ENCODE assay signal across 9 cellular contexts in genomic region chr11:79160786-79161403, GRCh38.
DNase-seq lines count a peak whose midpoint lies in the region; ATAC-seq and TF ChIP-seq lines count a peak whose summit lies in the region.
"Had no signal": no experiment of that assay in that cellular context is flagged by ENCODE, and none has a peak within 500 bp of the region (broad histone marks: within the 10 kb centered on the region; RNA-seq: fewer than 3 reads in every experiment).

No MANE protein-coding gene starts in this region.

- no peak overlapping the region for H3K18ac ChIP-seq in mesenchymal stem cell (ENCODE audit: low read depth in 1 of 2, low read length in 2 of 2)

- peaks cover 1% of the 10 kb centered on the region; the same call in 1 of the 2 replicates for H3K27me3 ChIP-seq in Caco-2 (replicated peaks; ENCODE audit: control insufficient read depth, insufficient read depth, low read length)
- peaks cover 4% of the 10 kb centered on the region; the same call in 1 of the 2 replicates for H3K27me3 ChIP-seq in HCT116 (ENCODE audit: insufficient read depth, low read length)
- H3K27me3 ChIP-seq in mesenchymal stem cell (ENCODE audit: control insufficient read depth in 1 of 2, insufficient read depth in 1 of 2, low read length in 2 of 2) = no peaks in the 10 kb centered on the region
- H3K27me3 ChIP-seq in ovary = no peaks in the 10 kb centered on the region

- WGBS in mesenchymal stem cell = 81% methylated on average over 4 of the region's 5 CpGs
- WGBS in ovary, 3 donors = 81 to 90% (median 82%) methylated on average over 5 of the region's 5 CpGs

- H2BK15ac ChIP-seq in mesenchymal stem cell (ENCODE audit: low read depth, poor library complexity, severe bottlenecking) = no peak overlapping the region

- BruUV-seq in Caco-2 (replicated peaks; lab: Mats Ljungman, UMichigan) = no TSS peak
- BruUV-seq in HCT116 (replicated peaks; lab: Mats Ljungman, UMichigan) = no TSS peak

- H2BK12ac ChIP-seq in mesenchymal stem cell (ENCODE audit: low read length in 2 of 2) = no peak overlapping the region

- no peak overlapping the region for H2AK5ac ChIP-seq in mesenchymal stem cell (ENCODE audit: low read length, severe bottlenecking)

- H3K79me2 ChIP-seq in HCT116 (ENCODE audit: insufficient read depth, low read length) = no peaks in the 10 kb centered on the region

- no peaks in the 10 kb centered on the region for H4K20me1 ChIP-seq in HCT116 (ENCODE audit: insufficient read depth)

- CTCF ChIA-PET in Caco-2 (lab: Charles Lee) (interaction anchor here (1.8 kb wide), 1 partner anchor 98 kb away, joined by 6 read pairs; no protein-coding TSS in a partner anchor), HCT116 (lab: Charles Lee) (interaction anchor here (1.1 kb wide), 1 partner anchor 21 kb away, joined by 3 read pairs; no protein-coding TSS in a partner anchor)

- intact Hi-C loops in Caco-2 (cut with micrococcal nuclease; ENCODE audit: unreplicated experiment) = loop anchor here (1.0 kb wide), 2 partner anchors 98 to 323 kb away; no protein-coding TSS in a partner anchor
- intact Hi-C loops in HCT116 (cut with micrococcal nuclease) = loop anchor here (2.0 kb wide), 1 partner anchor 516 kb away; no protein-coding TSS in a partner anchor
- intact Hi-C loops in ovary (cut with DNase I) = no loop called here

- TF ChIP-seq POLR2A in HCT116 (IDR thresholded peaks at IDR 0.05; ENCODE audit: borderline replicate concordance, extremely low read depth, insufficient read depth, insufficient read length) (no peak), ovary (IDR thresholded peaks at IDR 0.05) (no peak)

- peaks cover 10% of the 10 kb centered on the region for H3K27me3 Mint-ChIP-seq in Caco-2 (ENCODE audit: insufficient read depth, unreplicated experiment)
- no peaks in the 10 kb centered on the region for H3K27me3 Mint-ChIP-seq in effector memory CD8-positive, alpha-beta T cell

- TF ChIP-seq CTCF in Caco-2 (IDR thresholded peaks at IDR 0.05; ENCODE audit: insufficient read depth in 1 of 2, low read depth in 1 of 2, low read length in 1 of 2, severe bottlenecking in 1 of 2, unreplicated experiment in 1 of 2) (peak; percentile 57 to 85), HCT116 (IDR thresholded peaks at IDR 0.05 in 2 of 3, conservative IDR thresholded peaks at IDR 0.05 in 1 of 3; ENCODE audit: borderline replicate concordance in 1 of 3, insufficient read depth in 1 of 3, low read depth in 2 of 3, low read length in 2 of 3) (peak in 2 of 3 experiments; percentile 23 to 26; a peak in 1 of 6 replicates), ovary (IDR thresholded peaks at IDR 0.05) (no peak)

- H3K4me3 ChIP-seq in Caco-2 (ENCODE audit: low read depth, low read length) = no peak overlapping the region
- no peak overlapping the region for H3K4me3 ChIP-seq in HCT116 (replicated peaks in 1 of 2; ENCODE audit: low read depth in 1 of 2, low read length in 2 of 2)
- H3K4me3 ChIP-seq in mesenchymal stem cell (ENCODE audit: insufficient read depth in 1 of 2, low read depth in 1 of 2, low read length in 2 of 2) = no peak overlapping the region
- no peak overlapping the region for H3K4me3 ChIP-seq in ovary
- H3K4me3 ChIP-seq: SK-N-MC had no signal

- H3K9me3 ChIP-seq in Caco-2 (no peaks in the 10 kb centered on the region), HCT116 (ENCODE audit: control insufficient read depth in 1 of 2, insufficient read depth in 1 of 2, low read depth in 1 of 2, low read length in 2 of 2) (no peaks in the 10 kb centered on the region), mesenchymal stem cell (ENCODE audit: control insufficient read depth, low read length) (no peaks in the 10 kb centered on the region), ovary (no peaks in the 10 kb centered on the region)

- no peak overlapping the region for H3K27ac Mint-ChIP-seq in Caco-2 (ENCODE audit: unreplicated experiment)
- H3K27ac Mint-ChIP-seq in effector memory CD8-positive, alpha-beta T cell = no peak overlapping the region

- no peak overlapping the region for H3K4me2 ChIP-seq in HCT116 (ENCODE audit: low read length)
- no peak overlapping the region for H3K4me2 ChIP-seq in mesenchymal stem cell (ENCODE audit: low read length, poor library complexity, severe bottlenecking)

- POLR2A ChIA-PET in Caco-2 (lab: Charles Lee) = no interaction called here
- POLR2A ChIA-PET in HCT116 (lab: Charles Lee) = no interaction called here

- H2BK5ac ChIP-seq in mesenchymal stem cell (ENCODE audit: low read depth, low read length, poor library complexity, severe bottlenecking) = no peak overlapping the region

- no peaks in the 10 kb centered on the region for H3K79me1 ChIP-seq in mesenchymal stem cell (replicated peaks; ENCODE audit: low read length, poor library complexity, severe bottlenecking)

- RAD21 ChIA-PET in HCT116 (lab: Charles Lee; ENCODE audit: low non-redundant PET in 1 of 2, low total read pairs in 2 of 2, uncharacterized antibody in 2 of 2, unreplicated experiment in 2 of 2) = no interaction called here

- TF ChIP-seq EP300 in ovary (IDR thresholded peaks at IDR 0.05) = no peak

- H4K91ac ChIP-seq in mesenchymal stem cell (ENCODE audit: low read length) = no peak overlapping the region

- 0 out of 2 replicates have a peak, but pooled peaks have one; percentile 6 for TF ChIP-seq RAD21 in HCT116 (IDR thresholded peaks at IDR 0.05; ENCODE audit: low read depth)

- H3K36me3 Mint-ChIP-seq in Caco-2 (ENCODE audit: insufficient read depth, unreplicated experiment) = no peaks in the 10 kb centered on the region
- H3K36me3 Mint-ChIP-seq in effector memory CD8-positive, alpha-beta T cell (ENCODE audit: insufficient read depth) = no peaks in the 10 kb centered on the region

- no peak overlapping the region for H3K14ac ChIP-seq in mesenchymal stem cell (ENCODE audit: low read length in 2 of 2)

- H3K23ac ChIP-seq in mesenchymal stem cell (ENCODE audit: low read length in 2 of 2) = no peak overlapping the region

- H3K36me3 ChIP-seq in Caco-2 (ENCODE audit: control insufficient read depth, insufficient read depth, low read length) (no peaks in the 10 kb centered on the region), HCT116 (ENCODE audit: control insufficient read depth in 1 of 2, insufficient read depth in 2 of 2, low read length in 2 of 2) (no peaks in the 10 kb centered on the region), mesenchymal stem cell (ENCODE audit: control insufficient read depth in 1 of 2, insufficient read depth in 2 of 2, low read depth in 1 of 2, low read length in 2 of 2) (no peaks in the 10 kb centered on the region), ovary (no peaks in the 10 kb centered on the region)

- H2AFZ ChIP-seq in HCT116 (ENCODE audit: low read depth, low read length, poor library complexity, severe bottlenecking) = no peak overlapping the region
- H2AFZ ChIP-seq in mesenchymal stem cell (ENCODE audit: low read depth, low read length) = no peak overlapping the region

- H3K4me3 Mint-ChIP-seq in Caco-2 (ENCODE audit: unreplicated experiment) = no peak overlapping the region
- H3K4me3 Mint-ChIP-seq in effector memory CD8-positive, alpha-beta T cell = no peak overlapping the region

- DNase-seq in Caco-2 (peak in 1 of 2 experiments; percentile 43), HCT116 (ENCODE audit: low read depth, low spot score) (no peak), amniotic epithelial cell (ENCODE audit: low read depth) (peak; percentile 37), mesenchymal stem cell (peak; percentile 34), NCI-H524 (lab: John Stamatoyannopoulos, UW) (no peak), ovary (no peak)
- DNase-seq in effector memory CD8-positive, alpha-beta T cell = no peak

- no peak overlapping the region for H3K4ac ChIP-seq in mesenchymal stem cell (ENCODE audit: low read depth in 1 of 2, low read length in 2 of 2)

- H3K27ac ChIP-seq in HCT116 (ENCODE audit: low read depth, low read length) = no peak overlapping the region
- no peak overlapping the region for H3K27ac ChIP-seq in mesenchymal stem cell (ENCODE audit: low read length, poor library complexity, severe bottlenecking)
- no peak overlapping the region for H3K27ac ChIP-seq in ovary
- H3K27ac ChIP-seq: SK-N-MC had no signal

- H4K8ac ChIP-seq in mesenchymal stem cell (ENCODE audit: low read length) = no peak overlapping the region

- H3K4me1 ChIP-seq in Caco-2 (peaks cover 7% of the 10 kb centered on the region), HCT116 (ENCODE audit: control insufficient read depth in 1 of 2, insufficient read depth in 2 of 2, low read length in 2 of 2) (no peaks in the 10 kb centered on the region), mesenchymal stem cell (ENCODE audit: control insufficient read depth, insufficient read depth, low read depth, low read length) (peaks cover 3% of the 10 kb centered on the region), ovary (ENCODE audit: insufficient read depth) (no peaks in the 10 kb centered on the region)

- H3K4me1 Mint-ChIP-seq in Caco-2 (ENCODE audit: low read depth, unreplicated experiment) = peaks cover 12% of the 10 kb centered on the region
- no peaks in the 10 kb centered on the region for H3K4me1 Mint-ChIP-seq in effector memory CD8-positive, alpha-beta T cell (ENCODE audit: low read depth in 2 of 2)

- ATAC-seq in HCT116 (peak; percentile 42; the same call in 1 of the 2 replicates), HG03439 (IDR thresholded peaks at IDR 0.05; ENCODE audit: unreplicated experiment) (no peak)
- ATAC-seq in effector memory CD8-positive, alpha-beta T cell (replicated peaks) = no peak

- no peaks in the 10 kb centered on the region for H3K9me2 ChIP-seq in HCT116 (ENCODE audit: insufficient read depth)

- H2BK120ac ChIP-seq in mesenchymal stem cell (ENCODE audit: low read depth, low read length) = no peak overlapping the region

- H3K9ac ChIP-seq in HCT116 (ENCODE audit: low read length) = no peak overlapping the region
- H3K9ac ChIP-seq in mesenchymal stem cell (ENCODE audit: low read length) = no peak overlapping the region

- H3K9me3 Mint-ChIP-seq in Caco-2 (ENCODE audit: unreplicated experiment) = no peaks in the 10 kb centered on the region
- H3K9me3 Mint-ChIP-seq in effector memory CD8-positive, alpha-beta T cell = peaks cover 2 to 5% of the 10 kb centered on the region in 2 donors

TF ChIP-seq in HCT116, 20 proteins besides CTCF, POLR2A, EP300 and RAD21 (continues in another document):
- TF ChIP-seq CEBPB (IDR thresholded peaks at IDR 0.05; ENCODE audit: low read depth) (no peak), EZH2phosphoT487 (IDR thresholded peaks at IDR 0.05; ENCODE audit: borderline replicate concordance) (no peak), ELF1 (IDR thresholded peaks at IDR 0.05; ENCODE audit: borderline replicate concordance, low read depth) (no peak)

Comparison
In these comparisons a context has a peak if more than half of its experiments do, and no peak if none do; other contexts are left out.
1. DNase-seq: peak in amniotic epithelial cell (single experiment) and mesenchymal stem cell (single experiment); none in HCT116 (single experiment), NCI-H524 (0 of 2), effector memory CD8-positive, alpha-beta T cell (0 of 3) and ovary (0 of 5).
2. CTCF ChIP-seq: peak in Caco-2 (2 of 2) and HCT116 (2 of 3); none in ovary (0 of 3).
3. intact Hi-C loops: an anchor here in Caco-2 (1.0 kb wide) and HCT116 (2.0 kb wide); none called in ovary.